11 cellular contexts compared by ENCODE assay signal in the genomic region with DNA sequence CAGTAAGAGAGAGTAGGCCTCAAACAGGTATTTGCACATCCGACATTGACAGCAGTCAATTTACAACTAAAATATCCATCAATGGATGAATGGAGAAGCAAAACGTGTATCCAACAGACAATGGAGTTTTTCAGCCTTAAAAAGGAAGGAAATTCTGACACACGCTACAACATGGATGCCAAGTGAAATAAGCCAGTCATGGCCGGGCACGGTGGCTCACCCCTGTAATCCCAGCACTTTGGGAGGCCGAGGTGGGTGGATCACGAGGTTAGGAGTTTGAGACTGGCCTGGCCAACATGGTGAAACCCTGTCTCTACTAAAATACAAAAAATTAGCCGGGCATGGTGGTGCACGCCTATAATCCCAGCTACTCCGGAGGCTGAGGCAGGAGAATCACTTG. TPM values are rescaled to one million over a fixed set of nuclear protein-coding genes. Genes with fewer than 3 reads are reported as not detected.
"Had no signal": no experiment of that assay in that cellular context is flagged by ENCODE, and none has a peak within 500 bp of the region (broad histone marks: within the 10 kb centered on the region; RNA-seq: fewer than 3 reads in every experiment).

No MANE protein-coding gene starts in this region.

RNA-seq across cellular contexts. Expression of gene BAIAP2L2, which starts 7.1 kb away (rescaled TPM):
- total RNA-seq: SJCRH30, SJSA1 had no signal

RNA-seq across cellular contexts. Expression of gene SLC16A8, which starts 33.6 kb away (rescaled TPM):
- total RNA-seq: OCI-LY7, PC-3, PC-9, Peyer's patch, Right ventricle myocardium inferior, Right ventricle myocardium superior, RPMI7951, SJSA1, SK-MEL-5 had no signal
- polyA plus RNA-seq: SK-N-SH had no signal
